Comparison of ENCODE assay signal across 10 cellular contexts in the genomic region with DNA sequence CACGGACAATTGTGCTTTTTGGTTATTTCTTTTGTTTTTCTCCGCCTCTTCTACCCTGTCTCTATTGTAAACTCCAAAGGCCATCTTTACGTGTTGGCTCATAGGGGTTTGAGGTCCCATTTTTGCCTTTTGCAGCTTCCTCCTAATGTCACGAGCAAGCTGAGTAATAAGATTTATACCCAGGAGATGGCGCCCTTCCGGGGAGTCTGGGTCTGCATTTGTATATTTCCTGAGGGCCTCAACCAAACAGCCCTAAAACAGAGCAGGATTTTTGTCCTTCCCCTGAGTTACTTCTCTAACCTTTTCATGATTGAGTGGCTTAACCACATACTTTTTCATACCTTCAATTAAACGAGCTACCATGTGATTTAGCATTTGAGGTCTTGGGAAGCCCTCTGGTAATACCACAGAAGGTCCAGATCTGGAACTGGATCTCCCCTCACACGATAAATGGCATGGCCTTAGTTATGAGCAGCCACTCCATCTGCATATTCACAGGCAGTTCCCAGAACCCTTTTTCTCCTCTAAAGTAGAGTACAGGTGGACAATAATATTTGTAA. TPM values are rescaled to one million over a fixed set of nuclear protein-coding genes. Genes with fewer than 3 reads are reported as not detected.
DNase-seq lines count a peak whose midpoint lies in the region; ATAC-seq and TF ChIP-seq lines count a peak whose summit lies in the region.
"Had no signal": no experiment of that assay in that cellular context is flagged by ENCODE, and none has a peak within 500 bp of the region (broad histone marks: within the 10 kb centered on the region; RNA-seq: fewer than 3 reads in every experiment).

No MANE protein-coding gene starts in this region.

- peaks cover under 1% of the 10 kb centered on the region for H3K27me3 Mint-ChIP-seq in activated naive CD4-positive, alpha-beta T cell treated with anti-CD3 and anti-CD28 coated beads for 36 hours (ENCODE audit: low read depth)

- no peak overlapping the region for H3K4me2 ChIP-seq in smooth muscle cell

- intact Hi-C loops in activated naive CD4-positive, alpha-beta T cell treated with anti-CD3 and anti-CD28 coated beads for 36 hours (cut with micrococcal nuclease): loop anchor here (1.0 kb wide), 2 partner anchors 69 to 110 kb away; no protein-coding TSS in a partner anchor

- H3K36me3 Mint-ChIP-seq in activated naive CD4-positive, alpha-beta T cell treated with anti-CD3 and anti-CD28 coated beads for 36 hours (ENCODE audit: low read depth): no peaks in the 10 kb centered on the region

- no peaks in the 10 kb centered on the region for H3K4me1 Mint-ChIP-seq in activated naive CD4-positive, alpha-beta T cell treated with anti-CD3 and anti-CD28 coated beads for 36 hours (ENCODE audit: low read depth)

- no peaks in the 10 kb centered on the region for H3K79me2 ChIP-seq in smooth muscle cell (ENCODE audit: low read depth)

- CTCF ChIA-PET in activated naive CD4-positive, alpha-beta T cell treated with anti-CD3 and anti-CD28 coated beads for 36 hours (lab: Charles Lee): interaction anchor here (0.7 to 1.9 kb wide), 5 partner anchors 10 to 52 kb away, joined by 3 to 7 read pairs (median 4); no protein-coding TSS in a partner anchor

- H3K4me1 ChIP-seq in smooth muscle cell (ENCODE audit: low read depth): no peaks in the 10 kb centered on the region

- H3K9me3 ChIP-seq in smooth muscle cell (replicated peaks; ENCODE audit: low read depth): no peaks in the 10 kb centered on the region

- no peaks in the 10 kb centered on the region for H3K36me3 ChIP-seq in smooth muscle cell (ENCODE audit: low read depth)

- H3K27me3 ChIP-seq in smooth muscle cell (ENCODE audit: low read depth): no peaks in the 10 kb centered on the region

- H3F3A ChIP-seq in smooth muscle cell (ENCODE audit: low read depth): no peaks in the 10 kb centered on the region

- no peak overlapping the region for H3K27ac ChIP-seq in smooth muscle cell (ENCODE audit: low read depth)

- no peak overlapping the region for H2AFZ ChIP-seq in smooth muscle cell (ENCODE audit: low read depth)

- no peaks in the 10 kb centered on the region for H4K20me1 ChIP-seq in smooth muscle cell (ENCODE audit: low read depth)

- H3K4me3 ChIP-seq in cardiac fibroblast (replicated peaks in 1 of 2; ENCODE audit: low read depth in 2 of 2, low read length in 2 of 2) (no peak overlapping the region), smooth muscle cell (no peak overlapping the region)
- H3K4me3 ChIP-seq: lung had no signal

- ATAC-seq in GM18511 (IDR thresholded peaks at IDR 0.05; ENCODE audit: unreplicated experiment): no peak

- no peaks in the 10 kb centered on the region for H3K9me3 Mint-ChIP-seq in activated naive CD4-positive, alpha-beta T cell treated with anti-CD3 and anti-CD28 coated beads for 36 hours

- peak; percentile 52 for DNase-seq in activated naive CD4-positive, alpha-beta T cell treated with anti-CD3 and anti-CD28 coated beads for 36 hours
- no peak for DNase-seq in activated naive CD4-positive, alpha-beta T cell treated with Interleukin-2 at 50 U/mL for 16 hours
- peak; percentile 56 for DNase-seq in NAMALWA (ENCODE audit: low spot score)
- DNase-seq in cardiac fibroblast (ENCODE audit: low read depth in 2 of 2): peak; percentile 33 to 63
- DNase-seq in smooth muscle cell (lab: John Stamatoyannopoulos, UW; ENCODE audit: unreplicated experiment): no peak
- DNase-seq in COR-L47 (lab: John Stamatoyannopoulos, UW): no peak
- no peak for DNase-seq in NCI-H2081 treated with DMSO at 0.1 percent for 48 hours (lab: John Stamatoyannopoulos, UW)
- DNase-seq: DMS153 had no signal

- WGBS in smooth muscle cell (ENCODE audit: low lambda C conversion rate): 68% methylated on average over 8 of the region's 8 CpGs

- TF ChIP-seq CTCF in cardiac fibroblast (IDR thresholded peaks at IDR 0.05; ENCODE audit: low read depth, low read length) (peak; percentile 53), smooth muscle cell (IDR thresholded peaks at IDR 0.05; ENCODE audit: borderline replicate concordance, insufficient read depth, poor library complexity, severe bottlenecking) (peak; percentile 25)

- no peak overlapping the region for H3K9ac ChIP-seq in smooth muscle cell (ENCODE audit: low read depth)

- H3K27ac Mint-ChIP-seq in activated naive CD4-positive, alpha-beta T cell treated with anti-CD3 and anti-CD28 coated beads for 36 hours: no peak overlapping the region

- H3K4me3 Mint-ChIP-seq in activated naive CD4-positive, alpha-beta T cell treated with anti-CD3 and anti-CD28 coated beads for 36 hours: no peak overlapping the region

RNA-seq across cellular contexts. Expression of a gene that starts 11.2 kb away (rescaled TPM):
- total RNA-seq in activated naive CD4-positive, alpha-beta T cell treated with anti-CD3 and anti-CD28 coated beads for 36 hours: not detected
- not detected in 2 replicates for total RNA-seq in smooth muscle cell
- not detected in 2 replicates for polyA plus RNA-seq in smooth muscle cell

RNA-seq across cellular contexts. Expression of a gene that starts 49.6 kb away (rescaled TPM):
- total RNA-seq in activated naive CD4-positive, alpha-beta T cell treated with anti-CD3 and anti-CD28 coated beads for 36 hours: 10 to 100 TPM; 41.6 to 44.8 TPM
- 98.8 and 106 TPM in 2 replicates for total RNA-seq in smooth muscle cell
- polyA plus RNA-seq in smooth muscle cell: 6.8 and 7.9 TPM in 2 replicates

Comparison
In these comparisons a context has a peak if more than half of its experiments do, and no peak if none do; other contexts are left out.
1. DNase-seq: peak in activated naive CD4-positive, alpha-beta T cell treated with anti-CD3 and anti-CD28 coated beads for 36 hours (single experiment), NAMALWA (single experiment) and cardiac fibroblast (2 of 2); none in activated naive CD4-positive, alpha-beta T cell treated with Interleukin-2 at 50 U/mL for 16 hours (single experiment), smooth muscle cell (single experiment), COR-L47 (single experiment) and NCI-H2081 treated with DMSO at 0.1 percent for 48 hours (single experiment).